19 cellular contexts compared by ENCODE assay signal in genomic region chr13:51879133-51879532, GRCh38. TPM values are rescaled to one million over a fixed set of nuclear protein-coding genes. Genes with fewer than 3 reads are reported as not detected.
DNase-seq lines count a peak whose midpoint lies in the region; ATAC-seq and TF ChIP-seq lines count a peak whose summit lies in the region.
"Had no signal": no experiment of that assay in that cellular context is flagged by ENCODE, and none has a peak within 500 bp of the region (broad histone marks: within the 10 kb centered on the region; RNA-seq: fewer than 3 reads in every experiment).

No MANE protein-coding gene starts in this region.

- no peaks in the 10 kb centered on the region for H3K4me1 ChIP-seq in DND-41 (ENCODE audit: insufficient read depth, low read length)

- peaks cover 8% of the 10 kb centered on the region for H3K9me3 ChIP-seq in DND-41 (ENCODE audit: insufficient read depth, low read length, severe bottlenecking)

- H4K20me1 ChIP-seq in DND-41 (ENCODE audit: insufficient read depth, low read length), result no peaks in the 10 kb centered on the region

- H3K36me3 Mint-ChIP-seq in activated T-helper 17 cell treated with anti-CD3 and anti-CD28 coated beads, Interleukin-2, amount 50 U/mL, for 72 hours (ENCODE audit: low read depth), result no peaks in the 10 kb centered on the region
- H3K36me3 Mint-ChIP-seq in nephron progenitor cell (ENCODE audit: low read depth), result no peaks in the 10 kb centered on the region
- H3K36me3 Mint-ChIP-seq in type B pancreatic cell, result no peaks in the 10 kb centered on the region
- no peaks in the 10 kb centered on the region for H3K36me3 Mint-ChIP-seq in CD14-positive monocyte
- H3K36me3 Mint-ChIP-seq: CD4-positive, CD25-positive, alpha-beta regulatory T cell had no signal

- H3K36me3 ChIP-seq in DND-41 (ENCODE audit: insufficient read depth, low read length) (no peaks in the 10 kb centered on the region), brain microvascular endothelial cell (replicated peaks) (no peaks in the 10 kb centered on the region)

- no peak for TF ChIP-seq CTCF in DND-41 (IDR thresholded peaks at IDR 0.05; ENCODE audit: borderline replicate concordance, extremely low read depth, low read length, poor library complexity, severe bottlenecking)
- TF ChIP-seq CTCF in nephron progenitor cell (IDR thresholded peaks at IDR 0.05), result no peak
- TF ChIP-seq CTCF in type B pancreatic cell (conservative IDR thresholded peaks at IDR 0.05), result no peak
- no peak for TF ChIP-seq CTCF in CD14-positive monocyte (IDR thresholded peaks at IDR 0.05)
- TF ChIP-seq CTCF in brain microvascular endothelial cell (IDR thresholded peaks at IDR 0.05; ENCODE audit: low read depth, low read length, missing control alignments), result no peak

- no peak overlapping the region for H2AFZ ChIP-seq in DND-41 (ENCODE audit: low read depth, low read length)

- H3K4me3 Mint-ChIP-seq in activated T-helper 17 cell treated with anti-CD3 and anti-CD28 coated beads, Interleukin-2, amount 50 U/mL, for 72 hours, result no peak overlapping the region
- H3K4me3 Mint-ChIP-seq in nephron progenitor cell (peak overlapping the region; percentile 36), type B pancreatic cell (no peak overlapping the region), CD14-positive monocyte (no peak overlapping the region)
- H3K4me3 Mint-ChIP-seq: CD4-positive, CD25-positive, alpha-beta regulatory T cell had no signal

- H3K27me3 ChIP-seq in DND-41 (ENCODE audit: insufficient read depth, low read length, poor library complexity), result peaks cover 9% of the 10 kb centered on the region
- no peaks in the 10 kb centered on the region for H3K27me3 ChIP-seq in brain microvascular endothelial cell (replicated peaks)

- no peak overlapping the region for H3K27ac Mint-ChIP-seq in activated T-helper 17 cell treated with anti-CD3 and anti-CD28 coated beads, Interleukin-2, amount 50 U/mL, for 72 hours
- H3K27ac Mint-ChIP-seq in nephron progenitor cell (peak overlapping the region; percentile 69), type B pancreatic cell (no peak overlapping the region), CD14-positive monocyte (no peak overlapping the region)
- H3K27ac Mint-ChIP-seq: CD4-positive, CD25-positive, alpha-beta regulatory T cell had no signal

- no peaks in the 10 kb centered on the region for H3K4me1 Mint-ChIP-seq in activated T-helper 17 cell treated with anti-CD3 and anti-CD28 coated beads, Interleukin-2, amount 50 U/mL, for 72 hours
- H3K4me1 Mint-ChIP-seq in nephron progenitor cell (peaks cover 37% of the 10 kb centered on the region), type B pancreatic cell (ENCODE audit: unreplicated experiment) (peaks cover 18% of the 10 kb centered on the region), CD14-positive monocyte (no peaks in the 10 kb centered on the region)
- H3K4me1 Mint-ChIP-seq: CD4-positive, CD25-positive, alpha-beta regulatory T cell had no signal

- no peaks in the 10 kb centered on the region for H3K79me2 ChIP-seq in DND-41 (ENCODE audit: insufficient read depth, low read length)

- no peak overlapping the region for H3K27ac ChIP-seq in DND-41 (ENCODE audit: low read length)
- H3K27ac ChIP-seq in brain microvascular endothelial cell, result no peak overlapping the region

- H3K4me2 ChIP-seq in DND-41 (ENCODE audit: insufficient read depth, low read length), result no peak overlapping the region

- ATAC-seq in DND-41 (ENCODE audit: insufficient read depth, low read depth), result peak; percentile 42; the same call in 1 of the 3 replicates
- ATAC-seq in HG03432 (IDR thresholded peaks at IDR 0.05; ENCODE audit: unreplicated experiment), result peak; percentile 76
- peak; percentile 59 for ATAC-seq in activated T-helper 17 cell treated with anti-CD3 and anti-CD28 coated beads, Interleukin-2, amount 50 U/mL, for 72 hours (replicated peaks)
- ATAC-seq: HepG2 had no signal

- DNase-seq in DND-41, result no peak
- no peak for DNase-seq in nephron progenitor cell
- no peak for DNase-seq in type B pancreatic cell (ENCODE audit: extremely low spot score, unreplicated experiment)
- no peak for DNase-seq in CD14-positive monocyte (ENCODE audit: low spot score)
- DNase-seq in brain microvascular endothelial cell, result no peak
- DNase-seq: Calu3, DMS79 treated with DMSO at 0.1 percent for 48 hours, GDM1, H7, NCI-H1436, NCI-H2029 treated with DMSO at 0.1 percent for 48 hours, NCI-H510A, SIG-M5 had no signal

- no peak overlapping the region for H3K4me3 ChIP-seq in DND-41 (ENCODE audit: low read depth in 1 of 2, low read length in 2 of 2)
- no peak overlapping the region for H3K4me3 ChIP-seq in brain microvascular endothelial cell (ENCODE audit: low read depth, low read length)

- peaks cover 4% of the 10 kb centered on the region for H3K27me3 Mint-ChIP-seq in activated T-helper 17 cell treated with anti-CD3 and anti-CD28 coated beads, Interleukin-2, amount 50 U/mL, for 72 hours
- peaks cover 8% of the 10 kb centered on the region for H3K27me3 Mint-ChIP-seq in nephron progenitor cell (ENCODE audit: low read depth, poor library complexity)
- H3K27me3 Mint-ChIP-seq in type B pancreatic cell, result no peaks in the 10 kb centered on the region
- H3K27me3 Mint-ChIP-seq in CD14-positive monocyte (ENCODE audit: low read depth in 3 of 3), result peaks cover 0 to 3% (median 0%) of the 10 kb centered on the region in 3 donors

- no peak overlapping the region for H3K9ac ChIP-seq in DND-41 (ENCODE audit: low read depth, low read length)

- peaks cover 6% of the 10 kb centered on the region for H3K9me3 Mint-ChIP-seq in activated T-helper 17 cell treated with anti-CD3 and anti-CD28 coated beads, Interleukin-2, amount 50 U/mL, for 72 hours
- H3K9me3 Mint-ChIP-seq in nephron progenitor cell (peaks cover 10% of the 10 kb centered on the region), type B pancreatic cell (no peaks in the 10 kb centered on the region), CD14-positive monocyte (peaks cover 10 to 16% (median 14%) of the 10 kb centered on the region in 7 donors)

- in situ Hi-C loops in brain microvascular endothelial cell (cut with HindIII; ENCODE audit: low pct_ligation_motif_present, low sequenced_read_pairs), result no loop called here

- intact Hi-C loops in CD14-positive monocyte (cut with micrococcal nuclease), result no loop called here

RNA-seq across cellular contexts. Expression of gene CCDC70, which starts 17.4 kb away (rescaled TPM):
- under 1 TPM; 0.24 to 0.43 TPM for total RNA-seq in activated T-helper 17 cell treated with anti-CD3 and anti-CD28 coated beads, Interleukin-2, amount 50 U/mL, for 72 hours
- not detected in 2 replicates for total RNA-seq in type B pancreatic cell (ENCODE audit: low replicate concordance)
- polyA plus RNA-seq in CD14-positive monocyte, result not detected
- total RNA-seq: A673; Calu3; CD4-positive, CD25-positive, alpha-beta regulatory T cell; H7; RPMI7951 had no signal
- polyA plus RNA-seq: CD4-positive, CD25-positive, alpha-beta regulatory T cell; HepG2 had no signal

RNA-seq across cellular contexts. Expression of gene TMEM272, which starts 34.2 kb away (rescaled TPM):
- under 1 TPM; 0.16 to 0.17 TPM for total RNA-seq in activated T-helper 17 cell treated with anti-CD3 and anti-CD28 coated beads, Interleukin-2, amount 50 U/mL, for 72 hours
- total RNA-seq in type B pancreatic cell (ENCODE audit: low replicate concordance), result 0.07 and 0.63 TPM in 2 replicates
- polyA plus RNA-seq in CD14-positive monocyte, result not detected
- total RNA-seq: A673, Calu3, H7, RPMI7951 had no signal
